Comparison of ENCODE assay signal across 18 cellular contexts in the genomic region with DNA sequence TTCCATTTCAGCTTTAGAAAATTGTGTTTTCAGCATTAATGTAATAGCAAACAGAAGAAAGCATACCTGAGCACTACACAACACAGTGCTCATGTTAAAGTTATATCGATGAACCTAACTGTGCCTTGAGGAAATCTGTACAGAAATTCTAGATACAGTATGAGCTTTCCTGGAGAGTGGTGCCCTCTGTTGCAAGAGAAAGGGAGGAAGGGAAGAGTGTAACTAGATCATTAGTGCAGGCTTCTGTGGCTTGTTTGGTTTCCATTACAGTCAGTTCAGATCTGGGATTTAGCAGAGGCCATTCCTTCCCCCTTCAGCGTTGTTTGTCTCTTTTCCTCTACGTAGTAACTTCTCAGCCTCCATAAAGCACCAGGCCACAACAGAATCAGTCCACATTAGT.
DNase-seq lines count a peak whose midpoint lies in the region; ATAC-seq lines count a peak whose summit lies in the region.
"Had no signal": no experiment of that assay in that cellular context is flagged by ENCODE, and none has a peak within 500 bp of the region (broad histone marks: within the 10 kb centered on the region; RNA-seq: fewer than 3 reads in every experiment).

No MANE protein-coding gene starts in this region.

- DNase-seq in ELR (ENCODE audit: low read depth) (peak; percentile 23), Kasumi-1 (lab: John Stamatoyannopoulos, UW) (peak; percentile 12 to 33), astrocyte of the hippocampus (ENCODE audit: low read depth, low spot score) (peak; percentile 20), myocyte (ENCODE audit: low read depth) (peak; percentile 18), NCI-H2196 treated with DMSO at 0.1 percent for 48 hours (lab: John Stamatoyannopoulos, UW; ENCODE audit: unreplicated experiment) (no peak), kidney glomerular epithelial cell (lab: John Stamatoyannopoulos, UW) (no peak), dermis blood vessel endothelial cell (no peak)
- DNase-seq: activated CD4-positive, alpha-beta T cell treated with anti-CD3 and anti-CD28 coated beads, Interleukin-2, amount 10 ng/mL, durations not matched to agents 24 days and 14 days; activated T-cell treated with anti-CD3 and anti-CD28 coated beads, Interleukin-2, amount 50 U/mL, for 72 hours; effector CD8-positive, alpha-beta T cell; heart left ventricle; left lung; natural killer cell; NCI-H2029; sigmoid colon; T-cell had no signal

- ATAC-seq in GM18498 (IDR thresholded peaks at IDR 0.05; ENCODE audit: unreplicated experiment), result no peak
- ATAC-seq: activated T-cell treated with anti-CD3 and anti-CD28 coated beads, Interleukin-2, amount 50 U/mL, for 72 hours; heart left ventricle; K562; left lung; natural killer cell; T-cell had no signal

Comparison
In these comparisons a context has a peak if more than half of its experiments do, and no peak if none do; other contexts are left out.
1. DNase-seq: peak in ELR (single experiment), Kasumi-1 (2 of 2), astrocyte of the hippocampus (single experiment) and myocyte (single experiment); none in NCI-H2196 treated with DMSO at 0.1 percent for 48 hours (single experiment), kidney glomerular epithelial cell (single experiment) and dermis blood vessel endothelial cell (single experiment).